Comparison of ENCODE assay signal across 14 cellular contexts in the genomic region with DNA sequence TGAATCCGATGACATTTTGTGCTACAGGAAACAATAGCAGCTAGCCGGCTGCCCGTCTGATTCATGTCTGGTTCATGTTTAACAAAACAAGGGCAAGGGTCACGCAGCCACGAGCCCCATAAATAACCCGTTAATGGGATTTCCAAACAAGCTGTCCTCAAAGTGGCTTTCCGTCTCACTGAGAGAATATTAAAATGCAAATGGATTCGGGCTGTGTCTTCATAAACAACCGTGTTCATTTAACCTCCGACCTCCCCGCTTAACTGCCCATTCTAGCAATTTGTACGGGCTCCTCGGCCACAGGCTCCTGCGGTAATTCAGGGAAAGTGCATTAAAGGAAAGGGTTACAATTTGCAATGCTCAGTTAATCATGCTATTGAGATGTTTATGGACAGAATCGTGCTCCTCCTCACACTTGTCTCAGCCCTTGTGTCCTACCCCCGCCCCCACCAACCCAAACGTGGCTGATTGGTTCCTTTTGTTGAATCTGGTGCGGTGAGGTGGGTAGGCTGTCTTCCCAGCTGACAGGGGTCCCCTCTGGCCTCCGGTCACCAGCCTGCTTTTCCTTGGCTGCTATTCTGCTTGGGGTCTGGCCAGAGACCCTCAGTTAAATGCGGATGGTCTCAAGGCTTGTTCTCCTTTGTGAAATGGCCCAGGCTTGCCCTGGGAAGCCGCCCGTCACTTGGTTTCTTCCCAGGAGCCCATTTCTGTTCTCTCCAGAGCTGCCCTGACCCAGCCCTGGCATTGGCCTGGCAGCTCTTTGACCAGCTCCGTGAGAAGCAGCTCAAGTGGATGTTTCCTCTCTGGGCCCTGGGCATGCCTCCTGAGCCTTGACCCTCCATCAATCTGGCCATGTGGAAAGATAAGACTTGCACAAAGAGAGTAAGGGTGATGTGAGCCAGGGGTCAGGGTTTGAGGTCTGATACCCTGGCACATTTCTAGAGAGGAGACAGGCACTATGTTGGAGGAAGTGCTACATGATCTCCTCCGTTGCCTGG.
DNase-seq lines count a peak whose midpoint lies in the region; ATAC-seq, FAIRE-seq and TF ChIP-seq lines count a peak whose summit lies in the region.
"Had no signal": no experiment of that assay in that cellular context is flagged by ENCODE, and none has a peak within 500 bp of the region (broad histone marks: within the 10 kb centered on the region; RNA-seq: fewer than 3 reads in every experiment).

No MANE protein-coding gene starts in this region.

- ATAC-seq in GM18870 (IDR thresholded peaks at IDR 0.05; ENCODE audit: unreplicated experiment) (no peak), heart right ventricle (no peak)
- ATAC-seq: activated T-helper 17 cell treated with anti-CD3 and anti-CD28 coated beads, Interleukin-2, amount 50 U/mL, for 72 hours; right cardiac atrium had no signal

- no peaks in the 10 kb centered on the region for H3K36me3 ChIP-seq in kidney (ENCODE audit: control insufficient read depth in 1 of 2, insufficient read depth in 2 of 2, low read length in 2 of 2)
- H3K36me3 ChIP-seq in subcutaneous abdominal adipose tissue (ENCODE audit: control insufficient read depth in 5 of 5, insufficient read depth in 5 of 5, low read length in 5 of 5), result no peaks in the 10 kb centered on the region
- H3K36me3 ChIP-seq in heart right ventricle, result no peaks in the 10 kb centered on the region

- H3K27ac ChIP-seq in kidney (ENCODE audit: low read depth in 2 of 2, low read length in 2 of 2), result no peak overlapping the region
- H3K27ac ChIP-seq in subcutaneous abdominal adipose tissue (ENCODE audit: low read depth, low read length), result no peak overlapping the region
- no peak overlapping the region for H3K27ac ChIP-seq in heart right ventricle

- H3K9ac ChIP-seq in kidney (ENCODE audit: low read length in 2 of 2) (peak overlapping the region in 1 of 2 donors; percentile 46), subcutaneous abdominal adipose tissue (ENCODE audit: low read length in 5 of 5) (no peak overlapping the region)

- FAIRE-seq in kidney (lab: Jason Lieb, UNC), result peak; percentile 62

- peaks cover 10 to 16% of the 10 kb centered on the region in 2 donors for H3K4me1 ChIP-seq in kidney (ENCODE audit: control insufficient read depth in 1 of 2, insufficient read depth in 1 of 2, low read depth in 1 of 2, low read length in 2 of 2)
- peaks cover 0 to 16% (median 11%) of the 10 kb centered on the region in 5 donors for H3K4me1 ChIP-seq in subcutaneous abdominal adipose tissue (ENCODE audit: control insufficient read depth in 5 of 5, insufficient read depth in 5 of 5, low read length in 5 of 5)
- H3K4me1 ChIP-seq in heart right ventricle, result peaks cover 0 to 14% (median 3%) of the 10 kb centered on the region in 9 donors

- no peaks in the 10 kb centered on the region for H3K9me3 ChIP-seq in kidney (ENCODE audit: control insufficient read depth in 1 of 2, low read length in 2 of 2)
- H3K9me3 ChIP-seq in subcutaneous abdominal adipose tissue (ENCODE audit: control insufficient read depth in 5 of 5, low read length in 5 of 5), result no peaks in the 10 kb centered on the region
- no peaks in the 10 kb centered on the region for H3K9me3 ChIP-seq in heart right ventricle

- DNase-seq in HK-2 (ENCODE audit: unreplicated experiment) (peak; percentile 32), SW480 (ENCODE audit: low spot score) (peak; percentile 48), kidney (peak; percentile 87), DMS79 treated with DMSO at 0.1 percent for 48 hours (lab: John Stamatoyannopoulos, UW) (no peak), Ammon's horn (ENCODE audit: low spot score) (no peak), heart right ventricle (no peak)
- DNase-seq: caudate nucleus, KG1, mesendoderm, NCI-H226, right cardiac atrium had no signal

- WGBS in heart right ventricle, 2 donors, result 58 to 59% methylated on average over 24 of the region's 24 CpGs

- peaks cover 0 to 12% (median 11%) of the 10 kb centered on the region in 5 donors for H3K27me3 ChIP-seq in subcutaneous abdominal adipose tissue (ENCODE audit: control insufficient read depth in 5 of 5, insufficient read depth in 4 of 5, low read length in 5 of 5)
- peaks cover 0 to 34% (median 14%) of the 10 kb centered on the region in 7 donors for H3K27me3 ChIP-seq in heart right ventricle

- TF ChIP-seq CTCF in kidney (IDR thresholded peaks at IDR 0.05; ENCODE audit: borderline replicate concordance, extremely low read depth, insufficient read depth) (no peak), heart right ventricle (IDR thresholded peaks at IDR 0.05) (no peak)

- peak overlapping the region in 1 of 2 donors; percentile 25 for H3K4me3 ChIP-seq in kidney (ENCODE audit: low read length in 2 of 2)
- peak overlapping the region in 4 of 5 donors; percentile 1 to 25 (median 21) for H3K4me3 ChIP-seq in subcutaneous abdominal adipose tissue (ENCODE audit: low read depth in 1 of 5, low read length in 5 of 5)
- no peak overlapping the region for H3K4me3 ChIP-seq in heart right ventricle

- intact Hi-C loops in kidney (cut with DNase I) (no loop called here), heart right ventricle (cut with DNase I) (no loop called here)

Comparison
In these comparisons a context has a peak if more than half of its experiments do, and no peak if none do; other contexts are left out.
1. DNase-seq: peak in HK-2 (single experiment), SW480 (single experiment) and kidney (single experiment); none in DMS79 treated with DMSO at 0.1 percent for 48 hours (single experiment), Ammon's horn (single experiment) and heart right ventricle (0 of 2).
2. H3K4me3 ChIP-seq: peak in subcutaneous abdominal adipose tissue (4 of 5); none in heart right ventricle (0 of 10).